In the genomic region with DNA sequence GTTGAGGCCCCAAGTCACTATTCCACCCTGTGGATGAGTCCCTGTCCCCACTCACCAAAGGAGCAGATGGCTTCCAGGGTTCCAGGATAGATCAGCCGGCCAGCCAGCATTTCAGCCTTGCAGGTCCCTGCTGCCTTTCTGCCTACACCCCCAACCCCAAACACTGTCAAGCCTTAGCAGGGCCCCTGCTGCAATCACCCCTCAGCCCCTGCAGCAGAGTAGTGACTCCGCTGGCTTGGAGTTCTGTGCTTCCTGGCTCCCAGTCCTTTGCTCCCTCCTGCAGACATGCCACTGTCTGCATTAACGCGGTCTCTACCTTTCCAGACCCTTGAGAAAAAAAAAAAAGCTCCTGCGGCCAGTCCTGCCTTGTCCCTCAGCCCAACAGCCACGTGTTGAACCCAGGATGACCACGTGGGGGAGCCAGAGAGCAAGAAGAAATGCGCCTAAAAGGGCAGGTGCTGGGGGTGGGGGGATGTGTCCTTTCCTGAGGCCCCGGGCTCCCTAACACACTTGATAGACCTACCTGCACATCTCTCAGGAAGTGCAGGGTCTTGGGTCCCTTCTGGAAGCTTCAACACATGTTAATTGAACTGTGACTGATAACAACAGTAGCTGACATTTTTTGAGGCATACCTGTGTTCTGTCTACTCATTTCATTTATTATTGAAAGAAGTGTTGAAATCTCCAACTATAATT, we compare ENCODE assay signal across 8 cellular contexts. TPM values are rescaled to one million over a fixed set of nuclear protein-coding genes. Genes with fewer than 3 reads are reported as not detected.
A peak's percentile ranks its signal among the peaks of the same experiment; 100 is the strongest.
DNase-seq lines count a peak whose midpoint lies in the region; ATAC-seq and TF ChIP-seq lines count a peak whose summit lies in the region.

No MANE protein-coding gene starts in this region.

- no peak overlapping the region for H2AFZ ChIP-seq in mesenchymal stem cell (ENCODE audit: low read depth, low read length)

- H2AK5ac ChIP-seq in mesenchymal stem cell (ENCODE audit: low read length, severe bottlenecking), result no peak overlapping the region

- H3K36me3 ChIP-seq in mesenchymal stem cell (ENCODE audit: control insufficient read depth in 1 of 2, insufficient read depth in 2 of 2, low read depth in 1 of 2, low read length in 2 of 2), result no peaks in the 10 kb centered on the region

- no peak overlapping the region for H3K4ac ChIP-seq in mesenchymal stem cell (ENCODE audit: low read depth in 1 of 2, low read length in 2 of 2)

- H3K27ac Mint-ChIP-seq in HFFc6, result no peak overlapping the region

- no peaks in the 10 kb centered on the region for H3K4me1 ChIP-seq in mesenchymal stem cell (ENCODE audit: control insufficient read depth, insufficient read depth, low read depth, low read length)

- H3K23ac ChIP-seq in mesenchymal stem cell (ENCODE audit: low read length in 2 of 2), result no peak overlapping the region

- no peak overlapping the region for H3K27ac ChIP-seq in mesenchymal stem cell (ENCODE audit: low read length, poor library complexity, severe bottlenecking)

- H3K27me3 ChIP-seq in mesenchymal stem cell (ENCODE audit: control insufficient read depth in 1 of 2, insufficient read depth in 1 of 2, low read length in 2 of 2), result peaks cover 0 to 16% of the 10 kb centered on the region in 2 experiments

- H3K36me3 Mint-ChIP-seq in HFFc6 (ENCODE audit: low read depth), result no peaks in the 10 kb centered on the region

- no peak overlapping the region for H2BK120ac ChIP-seq in mesenchymal stem cell (ENCODE audit: low read depth, low read length)

- WGBS in mesenchymal stem cell, result 4% methylated on average over 8 of the region's 9 CpGs

- peak; percentile 93 for TF ChIP-seq CTCF in HFFc6 (IDR thresholded peaks at IDR 0.05)

- H2BK15ac ChIP-seq in mesenchymal stem cell (ENCODE audit: low read depth, poor library complexity, severe bottlenecking), result no peak overlapping the region

- ATAC-seq in GM19395 (IDR thresholded peaks at IDR 0.05; ENCODE audit: unreplicated experiment), result no peak

- no peaks in the 10 kb centered on the region for H3K9me3 ChIP-seq in mesenchymal stem cell (ENCODE audit: control insufficient read depth, low read length)

- peaks cover 14% of the 10 kb centered on the region for H3K27me3 Mint-ChIP-seq in HFFc6 (ENCODE audit: insufficient read depth)

- H3K9me3 Mint-ChIP-seq in HFFc6, result no peaks in the 10 kb centered on the region

- H3K4me1 Mint-ChIP-seq in HFFc6 (ENCODE audit: low read depth), result no peaks in the 10 kb centered on the region

- no peak overlapping the region for H3K9ac ChIP-seq in mesenchymal stem cell (ENCODE audit: low read length)

- H4K91ac ChIP-seq in mesenchymal stem cell (ENCODE audit: low read length), result no peak overlapping the region

- H2BK12ac ChIP-seq in mesenchymal stem cell (ENCODE audit: low read length in 2 of 2), result no peak overlapping the region

- no peak overlapping the region for H3K4me3 ChIP-seq in mesenchymal stem cell (ENCODE audit: insufficient read depth in 1 of 2, low read depth in 1 of 2, low read length in 2 of 2)

- no peak overlapping the region for H2BK5ac ChIP-seq in mesenchymal stem cell (ENCODE audit: low read depth, low read length, poor library complexity, severe bottlenecking)

- DNase-seq in COLO668 (lab: John Stamatoyannopoulos, UW; ENCODE audit: unreplicated experiment) (peak; percentile 84), HFFc6 (peak; percentile 18), NCI-H526 treated with DMSO at 0.1 percent for 48 hours (lab: John Stamatoyannopoulos, UW) (peak; percentile 26), ecto neural progenitor cell (ENCODE audit: low spot score) (peak; percentile 91), mesenchymal stem cell (peak; percentile 61)
- peak; percentile 91 to 93 for DNase-seq in activated CD4-positive, alpha-beta T cell treated with anti-CD3 and anti-CD28 coated beads, Interleukin-2, amount 50 U/mL, for 48 hours
- DNase-seq in stimulated activated CD8-positive, alpha-beta memory T cell treated with anti-CD3 and anti-CD28 coated beads, Interleukin-4, amount 100 ng/mL, for 4 hours (ENCODE audit: low read depth in 2 of 2, low spot score in 1 of 2), result peak; percentile 67 to 87

- no peak overlapping the region for H3K18ac ChIP-seq in mesenchymal stem cell (ENCODE audit: low read depth in 1 of 2, low read length in 2 of 2)

- H3K4me3 Mint-ChIP-seq in HFFc6, result no peak overlapping the region

- H4K8ac ChIP-seq in mesenchymal stem cell (ENCODE audit: low read length), result no peak overlapping the region

- no peak overlapping the region for H3K4me2 ChIP-seq in mesenchymal stem cell (ENCODE audit: low read length, poor library complexity, severe bottlenecking)

- H3K79me1 ChIP-seq in mesenchymal stem cell (replicated peaks; ENCODE audit: low read length, poor library complexity, severe bottlenecking), result no peaks in the 10 kb centered on the region

- H3K14ac ChIP-seq in mesenchymal stem cell (ENCODE audit: low read length in 2 of 2), result no peak overlapping the region

RNA-seq across cellular contexts. Expression of a gene that starts 37.4 kb away (rescaled TPM):
- 1 to 10 TPM in 2 of 6 experiments, under 1 TPM in 4; 0.52 to 1.1 (median 0.82) TPM for total RNA-seq in HFFc6 (2021; fragmentation: NEBNext Ultra II Directional; extraction: Animal tissue kit (Norgen Biotek cat#: 25700))
- polyA plus RNA-seq in mesenchymal stem cell (2013, experiment 1 of 2), result 0.93 TPM
- 1.2 TPM for polyA plus RNA-seq in mesenchymal stem cell (2013, experiment 2 of 2)

Comparison
In these comparisons a context has a peak if more than half of its experiments do, and no peak if none do; other contexts are left out.
1. DNase-seq: peak in every context shown above with its lines; median percentile 92 in activated CD4-positive, alpha-beta T cell treated with anti-CD3 and anti-CD28 coated beads, Interleukin-2, amount 50 U/mL, for 48 hours; 91 in ecto neural progenitor cell; 84 in COLO668; 77 in stimulated activated CD8-positive, alpha-beta memory T cell treated with anti-CD3 and anti-CD28 coated beads, Interleukin-4, amount 100 ng/mL, for 4 hours; 61 in mesenchymal stem cell; 26 in NCI-H526 treated with DMSO at 0.1 percent for 48 hours; 18 in HFFc6.